In genomic region chr1:167156466-167156865, GRCh38 we compare ENCODE assay signal across 36 cellular contexts.
"Had no signal": no experiment of that assay in that cellular context is flagged by ENCODE, and none has a peak within 500 bp of the region (broad histone marks: within the 10 kb centered on the region; RNA-seq: fewer than 3 reads in every experiment).

No MANE protein-coding gene starts in this region.

- H3K27ac ChIP-seq: ascending aorta, cardiac muscle cell, VCaP had no signal

- H3K36me3 Mint-ChIP-seq: activated CD8-positive, alpha-beta memory T cell treated with anti-CD3 and anti-CD28 coated beads, Interleukin-2, amount 10 ng/mL, durations not matched to agents 7 days and 5 days; activated naive CD4-positive, alpha-beta T cell treated with anti-CD3 and anti-CD28 coated beads, Interleukin-2, amount 10 ng/mL, durations not matched to agents 7 days and 5 days; activated naive CD4-positive, alpha-beta T cell treated with anti-CD3 and anti-CD28 coated beads, Interleukin-2, amount 50 U/mL, for 24 hours; activated naive CD8-positive, alpha-beta T cell; activated naive CD8-positive, alpha-beta T cell treated with anti-CD3 and anti-CD28 coated beads, Interleukin-2, amount 10 ng/mL, durations not matched to agents 7 days and 5 days; brain had no signal

- H3K27me3 ChIP-seq: ascending aorta, cardiac muscle cell had no signal

- H3K27me3 Mint-ChIP-seq: activated CD4-positive, alpha-beta T cell treated with anti-CD3 and anti-CD28 coated beads, Interleukin-2, amount 10 ng/mL, durations not matched to agents 7 days and 5 days; activated CD8-positive, alpha-beta memory T cell treated with anti-CD3 and anti-CD28 coated beads, Interleukin-2, amount 10 ng/mL, durations not matched to agents 7 days and 5 days; brain had no signal

- H3K9me3 ChIP-seq: ascending aorta had no signal

- H3K27ac Mint-ChIP-seq: activated CD4-positive, alpha-beta memory T cell treated with anti-CD3 and anti-CD28 coated beads, Interleukin-2, amount 10 ng/mL, durations not matched to agents 7 days and 5 days; activated CD4-positive, alpha-beta T cell treated with anti-CD3 and anti-CD28 coated beads for 36 hours; activated CD4-positive, alpha-beta T cell treated with anti-CD3 and anti-CD28 coated beads, Interleukin-2, amount 10 ng/mL, durations not matched to agents 7 days and 5 days; activated CD8-positive, alpha-beta memory T cell treated with anti-CD3 and anti-CD28 coated beads, Interleukin-2, amount 10 ng/mL, durations not matched to agents 7 days and 5 days; activated CD8-positive, alpha-beta T cell treated with anti-CD3 and anti-CD28 coated beads, Interleukin-2, amount 10 ng/mL, durations not matched to agents 7 days and 5 days; activated naive CD4-positive, alpha-beta T cell treated with anti-CD3 and anti-CD28 coated beads, Interleukin-2, amount 10 ng/mL, durations not matched to agents 7 days and 5 days; activated naive CD4-positive, alpha-beta T cell treated with anti-CD3 and anti-CD28 coated beads, Interleukin-2, amount 50 U/mL, for 24 hours; activated naive CD8-positive, alpha-beta T cell; activated naive CD8-positive, alpha-beta T cell treated with anti-CD3 and anti-CD28 coated beads, Interleukin-2, amount 10 ng/mL, durations not matched to agents 7 days and 5 days; activated naive CD8-positive, alpha-beta T cell treated with anti-CD3 and anti-CD28 coated beads, Interleukin-2, amount 50 U/mL, for 24 hours; activated T-cell treated with anti-CD3 and anti-CD28 coated beads, Interleukin-2, amount 50 U/mL, for 24 hours; activated T-helper 2 cell treated with anti-CD3 and anti-CD28 coated beads, Interferon-gamma antibody, Interleukin-2, Interleukin-4, amounts not matched to agents 10 μg/mL and 5 μg/mL and 100 μg/mL, durations not matched to agents 14 hours and 24 hours and 36 hours; brain; T-helper 1 cell treated with Interleukin-12 subunit alpha and Interleukin-12 subunit beta and Interleukin-4 antibody, amounts not matched to agents 30 μg/mL and 1 μg/mL, for 36 hours; T-helper 2 cell treated with Interferon-gamma antibody and Interleukin-4, amounts not matched to agents 5 μg/mL and 100 μg/mL, for 36 hours had no signal

- DNase-seq: activated CD4-positive, alpha-beta memory T cell treated with anti-CD3 and anti-CD28 coated beads, Interleukin-2, amount 10 ng/mL, durations not matched to agents 7 days and 5 days; activated CD4-positive, alpha-beta T cell treated with anti-CD3 and anti-CD28 coated beads for 1 hour; activated CD4-positive, alpha-beta T cell treated with anti-CD3 and anti-CD28 coated beads for 36 hours; activated CD4-positive, alpha-beta T cell treated with anti-CD3 and anti-CD28 coated beads for 48 hours; activated CD4-positive, alpha-beta T cell treated with anti-CD3 and anti-CD28 coated beads, Interleukin-2, amount 10 ng/mL, durations not matched to agents 7 days and 5 days; activated CD4-positive, alpha-beta T cell treated with anti-CD3 and anti-CD28 coated beads, Interleukin-2, amount 50 U/mL, for 48 hours; activated CD4-positive, CD25-positive, alpha-beta regulatory T cell; activated CD8-positive, alpha-beta memory T cell treated with anti-CD3 and anti-CD28 coated beads for 24 hours; activated CD8-positive, alpha-beta memory T cell treated with anti-CD3 and anti-CD28 coated beads, Interleukin-2, amount 10 ng/mL, durations not matched to agents 7 days and 5 days; activated CD8-positive, alpha-beta memory T cell treated with anti-CD3 and anti-CD28 coated beads, Interleukin-2, amount 50 U/mL, for 48 hours; activated CD8-positive, alpha-beta T cell treated with anti-CD3 and anti-CD28 coated beads, Interleukin-2, amount 10 ng/mL, durations not matched to agents 7 days and 5 days; activated effector memory CD4-positive, alpha-beta T cell treated with Interleukin-2 at 50 U/mL for 16 hours; activated gamma-delta T cell; activated naive CD4-positive, alpha-beta T cell treated with anti-CD3 and anti-CD28 coated beads, Interleukin-2, amount 10 ng/mL, durations not matched to agents 7 days and 5 days; activated naive CD4-positive, alpha-beta T cell treated with Interleukin-2 at 50 U/mL for 16 hours; activated naive CD8-positive, alpha-beta T cell treated with anti-CD3 and anti-CD28 coated beads, Interleukin-2, amount 10 ng/mL, durations not matched to agents 7 days and 5 days; activated naive CD8-positive, alpha-beta T cell treated with anti-CD3 and anti-CD28 coated beads, Interleukin-2, amount 50 U/mL, for 24 hours; activated T-cell treated with anti-CD3 and anti-CD28 coated beads, Interleukin-2, amount 50 U/mL, for 24 hours; activated T-cell treated with anti-CD3 and anti-CD28 coated beads, Interleukin-2, amount 50 U/mL, for 48 hours; amygdala; anterior cingulate cortex; T-helper 1 cell; T-helper 2 cell; T-helper 9 cell had no signal

- H3K4me3 ChIP-seq: ascending aorta, cardiac muscle cell had no signal

- H3K4me1 ChIP-seq: ascending aorta had no signal

- ATAC-seq: activated CD4-positive, alpha-beta T cell treated with anti-CD3 and anti-CD28 coated beads for 36 hours; activated CD4-positive, CD25-positive, alpha-beta regulatory T cell treated with anti-CD3 and anti-CD28 coated beads, Interleukin-2, amount 50 U/mL, for 24 hours; activated CD8-positive, alpha-beta memory T cell treated with anti-CD3 and anti-CD28 coated beads, Interleukin-2, amount 10 ng/mL, durations not matched to agents 7 days and 5 days; activated CD8-positive, alpha-beta T cell treated with anti-CD3 and anti-CD28 coated beads, Interleukin-2, amount 10 ng/mL, durations not matched to agents 7 days and 5 days; activated naive CD8-positive, alpha-beta T cell treated with anti-CD3 and anti-CD28 coated beads, Interleukin-2, amount 50 U/mL, for 24 hours had no signal

- H3K36me3 ChIP-seq: ascending aorta, cardiac muscle cell had no signal

- H3K4me1 Mint-ChIP-seq: activated CD4-positive, alpha-beta memory T cell treated with anti-CD3 and anti-CD28 coated beads, Interleukin-2, amount 10 ng/mL, durations not matched to agents 7 days and 5 days; activated naive CD4-positive, alpha-beta T cell treated with anti-CD3 and anti-CD28 coated beads, Interleukin-2, amount 10 ng/mL, durations not matched to agents 7 days and 5 days; activated naive CD4-positive, alpha-beta T cell treated with anti-CD3 and anti-CD28 coated beads, Interleukin-2, amount 50 U/mL, for 24 hours had no signal

- FAIRE-seq: bronchial epithelial cell, TTC549 had no signal

- H3K9me3 Mint-ChIP-seq: activated CD4-positive, alpha-beta memory T cell treated with anti-CD3 and anti-CD28 coated beads, Interleukin-2, amount 10 ng/mL, durations not matched to agents 7 days and 5 days; activated CD4-positive, alpha-beta T cell treated with anti-CD3 and anti-CD28 coated beads, Interleukin-2, amount 10 ng/mL, durations not matched to agents 7 days and 5 days; activated naive CD4-positive, alpha-beta T cell treated with anti-CD3 and anti-CD28 coated beads, Interleukin-2, amount 10 ng/mL, durations not matched to agents 7 days and 5 days; activated naive CD4-positive, alpha-beta T cell treated with anti-CD3 and anti-CD28 coated beads, Interleukin-2, amount 50 U/mL, for 24 hours; activated naive CD8-positive, alpha-beta T cell treated with anti-CD3 and anti-CD28 coated beads, Interleukin-2, amount 50 U/mL, for 24 hours; activated T-cell treated with anti-CD3 and anti-CD28 coated beads, Interleukin-2, amount 50 U/mL, for 24 hours; activated T-helper 2 cell treated with anti-CD3 and anti-CD28 coated beads, Interferon-gamma antibody, Interleukin-2, Interleukin-4, amounts not matched to agents 10 μg/mL and 5 μg/mL and 100 μg/mL, durations not matched to agents 14 hours and 24 hours and 36 hours; brain; T-helper 1 cell treated with Interleukin-12 subunit alpha and Interleukin-12 subunit beta and Interleukin-4 antibody, amounts not matched to agents 30 μg/mL and 1 μg/mL, for 36 hours; T-helper 2 cell treated with Interferon-gamma antibody and Interleukin-4, amounts not matched to agents 5 μg/mL and 100 μg/mL, for 36 hours had no signal

- H3K4me3 Mint-ChIP-seq: activated CD4-positive, alpha-beta memory T cell treated with anti-CD3 and anti-CD28 coated beads, Interleukin-2, amount 10 ng/mL, durations not matched to agents 7 days and 5 days; activated CD4-positive, alpha-beta T cell treated with anti-CD3 and anti-CD28 coated beads for 36 hours; activated CD4-positive, alpha-beta T cell treated with anti-CD3 and anti-CD28 coated beads, Interleukin-2, amount 10 ng/mL, durations not matched to agents 7 days and 5 days; activated CD8-positive, alpha-beta memory T cell treated with anti-CD3 and anti-CD28 coated beads, Interleukin-2, amount 10 ng/mL, durations not matched to agents 7 days and 5 days; activated CD8-positive, alpha-beta T cell treated with anti-CD3 and anti-CD28 coated beads, Interleukin-2, amount 10 ng/mL, durations not matched to agents 7 days and 5 days; activated naive CD4-positive, alpha-beta T cell treated with anti-CD3 and anti-CD28 coated beads, Interleukin-2, amount 10 ng/mL, durations not matched to agents 7 days and 5 days; activated naive CD4-positive, alpha-beta T cell treated with anti-CD3 and anti-CD28 coated beads, Interleukin-2, amount 50 U/mL, for 24 hours; activated naive CD8-positive, alpha-beta T cell; activated naive CD8-positive, alpha-beta T cell treated with anti-CD3 and anti-CD28 coated beads, Interleukin-2, amount 10 ng/mL, durations not matched to agents 7 days and 5 days; activated naive CD8-positive, alpha-beta T cell treated with anti-CD3 and anti-CD28 coated beads, Interleukin-2, amount 50 U/mL, for 24 hours; activated T-cell treated with anti-CD3 and anti-CD28 coated beads, Interleukin-2, amount 50 U/mL, for 24 hours; brain; T-helper 1 cell treated with Interleukin-12 subunit alpha and Interleukin-12 subunit beta and Interleukin-4 antibody, amounts not matched to agents 30 μg/mL and 1 μg/mL, for 36 hours; T-helper 2 cell treated with Interferon-gamma antibody and Interleukin-4, amounts not matched to agents 5 μg/mL and 100 μg/mL, for 36 hours had no signal
